ENCODE assay signal across 11 cellular contexts in genomic region chr21:31184462-31184861, GRCh38.
DNase-seq lines count a peak whose midpoint lies in the region; ATAC-seq and TF ChIP-seq lines count a peak whose summit lies in the region.
"Had no signal": no experiment of that assay in that cellular context is flagged by ENCODE, and none has a peak within 500 bp of the region (broad histone marks: within the 10 kb centered on the region; RNA-seq: fewer than 3 reads in every experiment).

No MANE protein-coding gene starts in this region.

- peaks cover 74% of the 10 kb centered on the region for H3K4me1 Mint-ChIP-seq in activated CD4-positive, alpha-beta memory T cell treated with anti-CD3 and anti-CD28 coated beads, Interleukin-2, amount 10 ng/mL, durations not matched to agents 7 days and 5 days
- peaks cover 59% of the 10 kb centered on the region for H3K4me1 Mint-ChIP-seq in central memory CD8-positive, alpha-beta T cell

- peak overlapping the region; percentile 93 for H3K27ac Mint-ChIP-seq in activated CD4-positive, alpha-beta memory T cell treated with anti-CD3 and anti-CD28 coated beads, Interleukin-2, amount 10 ng/mL, durations not matched to agents 7 days and 5 days
- H3K27ac Mint-ChIP-seq in central memory CD8-positive, alpha-beta T cell (ENCODE audit: low read depth), result no peak overlapping the region
- H3K27ac Mint-ChIP-seq: stimulated activated naive B cell treated with anti-CD40 and anti-IgM and Interleukin-4, amounts not matched to agents 10 μg/mL and 1 μg/mL and 100 μg/mL, for 72 hours had no signal

- POLR2A ChIA-PET in activated CD4-positive, alpha-beta memory T cell treated with anti-CD3 and anti-CD28 coated beads, Interleukin-2, amount 10 ng/mL, durations not matched to agents 7 days and 5 days (lab: Charles Lee), result interaction anchor here (0.9 to 2.4 kb wide), 8 partner anchors 9 to 375 kb away, joined by 3 to 8 read pairs (median 4); no protein-coding TSS in a partner anchor
- POLR2A ChIA-PET in PC-3 (lab: Charles Lee; ENCODE audit: unreplicated experiment), result no interaction called here

- H3K4me1 ChIP-seq in Loucy (ENCODE audit: insufficient read depth, low read length, poor library complexity, severe bottlenecking), result peaks cover 32% of the 10 kb centered on the region
- no peaks in the 10 kb centered on the region for H3K4me1 ChIP-seq in PC-3 (ENCODE audit: insufficient read depth, low read length)

- CTCF ChIA-PET in activated CD4-positive, alpha-beta memory T cell treated with anti-CD3 and anti-CD28 coated beads, Interleukin-2, amount 10 ng/mL, durations not matched to agents 7 days and 5 days (lab: Charles Lee), result interaction anchor here (1.0 to 5.7 kb wide), 4 partner anchors 11 to 396 kb away, joined by 4 to 27 read pairs (median 8); no protein-coding TSS in a partner anchor
- CTCF ChIA-PET in PC-3 (lab: Charles Lee), result no interaction called here

- intact Hi-C loops in PC-3 (cut with micrococcal nuclease), result no loop called here

- no peak for TF ChIP-seq CTCF in Loucy (conservative IDR thresholded peaks at IDR 0.05; ENCODE audit: low read length)
- no peak for TF ChIP-seq CTCF in PC-3 (conservative IDR thresholded peaks at IDR 0.05; ENCODE audit: low read depth, low read length)

- H3K9ac ChIP-seq in Loucy (ENCODE audit: low read depth, low read length, poor library complexity, severe bottlenecking), result peak overlapping the region; percentile 33
- H3K9ac ChIP-seq in PC-3 (ENCODE audit: low read length), result no peak overlapping the region

- DNase-seq in activated CD4-positive, alpha-beta memory T cell treated with anti-CD3 and anti-CD28 coated beads, Interleukin-2, amount 10 ng/mL, durations not matched to agents 7 days and 5 days, result peak; percentile 81
- DNase-seq in central memory CD8-positive, alpha-beta T cell (ENCODE audit: low spot score in 2 of 2), result no peak
- DNase-seq in stimulated activated CD8-positive, alpha-beta memory T cell treated with anti-CD3 and anti-CD28 coated beads, Interleukin-15, amount 100 ng/mL, for 48 hours (ENCODE audit: low read depth in 2 of 2), result peak; percentile 67 to 74
- DNase-seq in NCI-H526 treated with DMSO at 0.1 percent for 48 hours (lab: John Stamatoyannopoulos, UW) (no peak), NCI-H2171 treated with DMSO at 0.1 percent for 48 hours (lab: John Stamatoyannopoulos, UW) (no peak), mucosa of gallbladder (ENCODE audit: low spot score) (no peak), PC-3 (no peak)
- DNase-seq: DMS153; stimulated activated naive B cell treated with anti-CD40 and anti-IgM and Interleukin-4, amounts not matched to agents 10 μg/mL and 1 μg/mL and 100 μg/mL, for 72 hours had no signal

- H3K9me3 Mint-ChIP-seq in activated CD4-positive, alpha-beta memory T cell treated with anti-CD3 and anti-CD28 coated beads, Interleukin-2, amount 10 ng/mL, durations not matched to agents 7 days and 5 days, result no peaks in the 10 kb centered on the region
- no peaks in the 10 kb centered on the region for H3K9me3 Mint-ChIP-seq in central memory CD8-positive, alpha-beta T cell
- H3K9me3 Mint-ChIP-seq: stimulated activated naive B cell treated with anti-CD40 and anti-IgM and Interleukin-4, amounts not matched to agents 10 μg/mL and 1 μg/mL and 100 μg/mL, for 72 hours had no signal

- peak overlapping the region; percentile 17 for H3K4me3 ChIP-seq in Loucy (ENCODE audit: low read length, poor library complexity, severe bottlenecking)
- no peak overlapping the region for H3K4me3 ChIP-seq in PC-3 (ENCODE audit: low read length)
- H3K4me3 ChIP-seq: SK-N-MC had no signal

- H3K4me2 ChIP-seq in Loucy (ENCODE audit: low read depth, low read length, poor library complexity, severe bottlenecking) (peak overlapping the region; percentile 60), PC-3 (ENCODE audit: low read length) (no peak overlapping the region)

- H3F3A ChIP-seq in Loucy (ENCODE audit: low read depth) (no peaks in the 10 kb centered on the region), PC-3 (ENCODE audit: low read length, unreplicated experiment) (no peaks in the 10 kb centered on the region)

- no peaks in the 10 kb centered on the region for H3K9me3 ChIP-seq in Loucy (ENCODE audit: insufficient read depth, low read depth, low read length)
- no peaks in the 10 kb centered on the region for H3K9me3 ChIP-seq in PC-3 (ENCODE audit: low read length)

- no peak overlapping the region for H3K27ac ChIP-seq in PC-3 (ENCODE audit: low read length)
- H3K27ac ChIP-seq: SK-N-MC had no signal

- H3K79me2 ChIP-seq in Loucy (ENCODE audit: insufficient read depth, low read length) (no peaks in the 10 kb centered on the region), PC-3 (ENCODE audit: low read length) (no peaks in the 10 kb centered on the region)

- H3K9me2 ChIP-seq in Loucy (replicated peaks; ENCODE audit: low read depth, low read length) (no peaks in the 10 kb centered on the region), PC-3 (replicated peaks; ENCODE audit: low read length) (no peaks in the 10 kb centered on the region)

- H3K36me3 ChIP-seq in Loucy (ENCODE audit: insufficient read depth, low read length) (peaks cover 6% of the 10 kb centered on the region; the same call in 1 of the 2 replicates), PC-3 (ENCODE audit: low read depth, low read length) (no peaks in the 10 kb centered on the region)

- BruUV-seq in PC-3 (replicated peaks; lab: Mats Ljungman, UMichigan), result no TSS peak

- H3K27me3 Mint-ChIP-seq in activated CD4-positive, alpha-beta memory T cell treated with anti-CD3 and anti-CD28 coated beads, Interleukin-2, amount 10 ng/mL, durations not matched to agents 7 days and 5 days, result no peaks in the 10 kb centered on the region
- no peaks in the 10 kb centered on the region for H3K27me3 Mint-ChIP-seq in central memory CD8-positive, alpha-beta T cell

- no peaks in the 10 kb centered on the region for H3K27me3 ChIP-seq in Loucy (ENCODE audit: insufficient read depth, low read length, poor library complexity, severe bottlenecking)
- H3K27me3 ChIP-seq in PC-3 (ENCODE audit: low read length), result no peaks in the 10 kb centered on the region

- no peak for ATAC-seq in central memory CD8-positive, alpha-beta T cell (replicated peaks; ENCODE audit: extremely low read depth, poor library complexity, severe bottlenecking)
- ATAC-seq in PC-3, result no peak

- H4K20me1 ChIP-seq in Loucy (ENCODE audit: insufficient read depth, low read length, poor library complexity, severe bottlenecking) (no peaks in the 10 kb centered on the region), PC-3 (ENCODE audit: low read length) (no peaks in the 10 kb centered on the region)

- H3K36me3 Mint-ChIP-seq in activated CD4-positive, alpha-beta memory T cell treated with anti-CD3 and anti-CD28 coated beads, Interleukin-2, amount 10 ng/mL, durations not matched to agents 7 days and 5 days (ENCODE audit: low read depth), result peaks cover 55% of the 10 kb centered on the region
- H3K36me3 Mint-ChIP-seq in central memory CD8-positive, alpha-beta T cell (ENCODE audit: insufficient read depth), result peaks cover 2% of the 10 kb centered on the region

- H3K4me3 Mint-ChIP-seq in activated CD4-positive, alpha-beta memory T cell treated with anti-CD3 and anti-CD28 coated beads, Interleukin-2, amount 10 ng/mL, durations not matched to agents 7 days and 5 days, result peak overlapping the region; percentile 71
- H3K4me3 Mint-ChIP-seq in central memory CD8-positive, alpha-beta T cell, result peak overlapping the region; percentile 56
- H3K4me3 Mint-ChIP-seq: stimulated activated naive B cell treated with anti-CD40 and anti-IgM and Interleukin-4, amounts not matched to agents 10 μg/mL and 1 μg/mL and 100 μg/mL, for 72 hours had no signal

- H2AFZ ChIP-seq in Loucy (ENCODE audit: low read length) (no peak overlapping the region), PC-3 (ENCODE audit: low read length) (no peak overlapping the region)

Comparison
In these comparisons a context has a peak if more than half of its experiments do, and no peak if none do; other contexts are left out.
1. DNase-seq: peak in activated CD4-positive, alpha-beta memory T cell treated with anti-CD3 and anti-CD28 coated beads, Interleukin-2, amount 10 ng/mL, durations not matched to agents 7 days and 5 days (single experiment) and stimulated activated CD8-positive, alpha-beta memory T cell treated with anti-CD3 and anti-CD28 coated beads, Interleukin-15, amount 100 ng/mL, for 48 hours (2 of 2); none in central memory CD8-positive, alpha-beta T cell (0 of 2), NCI-H526 treated with DMSO at 0.1 percent for 48 hours (single experiment), NCI-H2171 treated with DMSO at 0.1 percent for 48 hours (single experiment), mucosa of gallbladder (single experiment) and PC-3 (single experiment).